8 cellular contexts compared by ENCODE assay signal in the genomic region with DNA sequence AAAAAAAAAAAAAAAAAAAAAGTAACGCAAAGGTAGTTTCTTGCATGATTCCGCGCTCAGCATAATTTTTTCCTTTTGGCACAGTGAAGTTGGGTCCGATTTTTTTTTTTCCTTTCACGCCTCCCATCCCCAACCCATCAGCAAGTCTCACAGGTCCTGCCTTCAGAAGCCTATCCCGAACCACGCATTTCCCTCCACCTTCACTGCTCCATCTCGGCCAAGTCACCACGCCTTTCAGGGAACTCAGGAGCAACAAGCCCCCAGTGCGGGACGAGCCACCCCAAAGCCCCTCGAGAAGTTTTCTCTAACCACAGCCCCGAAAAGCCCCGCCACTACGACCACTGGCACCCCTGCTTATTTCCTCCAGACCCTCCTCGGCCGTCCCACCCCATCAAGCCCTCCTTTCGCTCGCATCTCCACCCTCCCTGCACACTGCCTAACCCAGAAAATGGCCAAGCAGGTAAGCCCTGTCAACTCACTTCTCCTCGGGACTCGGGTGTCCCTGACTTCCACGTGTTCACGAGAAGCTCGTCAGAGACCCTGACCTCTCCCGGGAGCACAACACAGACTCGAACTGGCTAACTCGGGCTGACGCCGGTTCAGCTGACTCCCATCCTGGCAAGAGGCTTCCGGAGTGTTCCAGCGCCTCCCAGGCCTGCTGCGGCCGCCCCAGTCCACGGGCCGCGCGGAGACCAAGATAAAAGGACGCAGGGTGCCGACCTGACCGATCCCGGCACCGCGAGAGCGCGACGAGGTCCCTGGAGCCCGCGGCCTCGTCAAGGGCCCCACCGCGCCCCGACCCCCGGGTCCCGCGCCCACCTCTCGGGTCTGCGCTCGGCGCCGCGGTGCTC. TPM values are rescaled to one million over a fixed set of nuclear protein-coding genes. Genes with fewer than 3 reads are reported as not detected.
DNase-seq lines count a peak whose midpoint lies in the region; ATAC-seq and TF ChIP-seq lines count a peak whose summit lies in the region.

No MANE protein-coding gene starts in this region.

- peak; percentile 35 for DNase-seq in NCI-H82 (lab: John Stamatoyannopoulos, UW)
- DNase-seq in NCI-H82 treated with DMSO at 0.1 percent for 48 hours (lab: John Stamatoyannopoulos, UW; ENCODE audit: unreplicated experiment): no peak
- peak in 6 of 10 donors; percentile 34 to 63 (median 52) for DNase-seq in dorsolateral prefrontal cortex
- peak; percentile 73 to 87 (median 73) for DNase-seq in right lobe of liver
- DNase-seq in stimulated activated naive CD4-positive, alpha-beta T cell treated with Interleukin-2 at 50 U/mL for 16 hours (lab: John Stamatoyannopoulos, UW): peak; percentile 47
- DNase-seq in NCI-H187 treated with DMSO at 0.1 percent for 48 hours (lab: John Stamatoyannopoulos, UW): no peak

- no peak overlapping the region for H2AFZ ChIP-seq in SU-DHL-6 (ENCODE audit: low read depth, low read length, severe bottlenecking)

- H3K9ac ChIP-seq in SU-DHL-6 (ENCODE audit: low read length): peak overlapping the region; percentile 92

- peak; percentile 9 for ATAC-seq in HG02973 (IDR thresholded peaks at IDR 0.05; ENCODE audit: unreplicated experiment)
- peak; percentile 22 to 54 (median 44) for ATAC-seq in right lobe of liver

- peak overlapping the region; percentile 71 for H3K4me2 ChIP-seq in SU-DHL-6 (ENCODE audit: low read depth, low read length, poor library complexity, severe bottlenecking)

- H3K36me3 ChIP-seq in SU-DHL-6 (ENCODE audit: low read length) (peaks cover 10% of the 10 kb centered on the region; the same call in 1 of the 2 replicates), right lobe of liver (peaks cover 0 to 4% (median 0%) of the 10 kb centered on the region in 4 donors)

- H3K9me2 ChIP-seq in SU-DHL-6 (replicated peaks; ENCODE audit: insufficient read depth, low read length): no peaks in the 10 kb centered on the region

- H3K79me2 ChIP-seq in SU-DHL-6 (ENCODE audit: insufficient read depth, low read length): peaks cover 85% of the 10 kb centered on the region

- H3F3A ChIP-seq in SU-DHL-6 (ENCODE audit: insufficient read depth): peaks cover 33% of the 10 kb centered on the region

- no peak for TF ChIP-seq CTCF in SU-DHL-6 (IDR thresholded peaks at IDR 0.05; ENCODE audit: insufficient read depth, low read length, poor library complexity, severe bottlenecking)
- no peak for TF ChIP-seq CTCF in dorsolateral prefrontal cortex (IDR thresholded peaks at IDR 0.05 in 54 of 56, conservative IDR thresholded peaks at IDR 0.05 in 2 of 56; ENCODE audit: low read depth in 1 of 56, partially characterized antibody in 56 of 56)
- no peak for TF ChIP-seq CTCF in right lobe of liver (IDR thresholded peaks at IDR 0.05)

- peaks cover 21% of the 10 kb centered on the region for H4K20me1 ChIP-seq in SU-DHL-6 (ENCODE audit: low read depth, low read length)

- TF ChIP-seq POLR2A in right lobe of liver (IDR thresholded peaks at IDR 0.05): no peak

- peak overlapping the region; percentile 90 for H3K27ac ChIP-seq in SU-DHL-6 (ENCODE audit: low read depth, low read length)
- H3K27ac ChIP-seq in dorsolateral prefrontal cortex: peak overlapping the region; percentile 40 to 100 (median 98)
- H3K27ac ChIP-seq in right lobe of liver: peak overlapping the region; percentile 99 to 100 (median 99)

- intact Hi-C loops in dorsolateral prefrontal cortex (cut with DNase I) (loop anchor here in 1 of 2 donors (5.0 kb wide), 1 partner anchor 64 kb away; no protein-coding TSS in a partner anchor), right lobe of liver (cut with DNase I) (no loop called here)

- H3K27me3 ChIP-seq in SU-DHL-6 (ENCODE audit: low read length) (no peaks in the 10 kb centered on the region), dorsolateral prefrontal cortex (no peaks in the 10 kb centered on the region), right lobe of liver (no peaks in the 10 kb centered on the region)

- no peaks in the 10 kb centered on the region for H3K9me3 ChIP-seq in SU-DHL-6 (ENCODE audit: insufficient read depth, low read length)
- H3K9me3 ChIP-seq in right lobe of liver: no peaks in the 10 kb centered on the region

- H3K4me3 ChIP-seq in SU-DHL-6 (ENCODE audit: insufficient read depth, low read length, poor library complexity, severe bottlenecking): peak overlapping the region; percentile 79
- peak overlapping the region; percentile 68 to 95 (median 87) for H3K4me3 ChIP-seq in dorsolateral prefrontal cortex
- H3K4me3 ChIP-seq in right lobe of liver: peak overlapping the region; percentile 80 to 93 (median 87)

- WGBS in right lobe of liver (ENCODE audit: insufficient coverage, low coverage, low lambda C conversion rate, missing lambda C conversion rate): 7% methylated on average over 27 of the region's 61 CpGs

- peaks cover 0 to 17% (median 4%) of the 10 kb centered on the region in 4 donors for H3K4me1 ChIP-seq in right lobe of liver

RNA-seq across cellular contexts. Expression of a gene that starts 0.8 kb away (rescaled TPM):
- total RNA-seq in dorsolateral prefrontal cortex: 10 to 100 TPM; 23.0 to 54.6 (median 39.9) TPM
- 10 to 100 TPM; 13.1 to 30.8 (median 14.7) TPM for total RNA-seq in right lobe of liver

RNA-seq across cellular contexts. Expression of a gene that starts 9.8 kb away (rescaled TPM):
- total RNA-seq in dorsolateral prefrontal cortex (10 to 100 TPM; 22.2 to 81.4 (median 37.9) TPM), right lobe of liver (10 to 100 TPM; 13.8 to 51.0 (median 25.4) TPM)

RNA-seq across cellular contexts. Expression of a gene that starts 10.0 kb away (rescaled TPM):
- 10 to 100 TPM in 16 of 120 experiments, 1 to 10 TPM in 104; 2.6 to 15.4 (median 6.8) TPM for total RNA-seq in dorsolateral prefrontal cortex
- total RNA-seq in right lobe of liver: 1 to 10 TPM; 2.2 to 5.7 (median 4.8) TPM

RNA-seq across cellular contexts. Expression of a gene that starts 27.2 kb away (rescaled TPM):
- 10 to 100 TPM in 3 of 120 experiments, 1 to 10 TPM in 116, under 1 TPM in 1; 0.75 to 11.6 (median 4.3) TPM for total RNA-seq in dorsolateral prefrontal cortex
- total RNA-seq in right lobe of liver: 1 to 10 TPM in 2 of 6 experiments, under 1 TPM in 4; 0.56 to 3.5 (median 0.74) TPM

Comparison
In these comparisons a context has a peak if more than half of its experiments do, and no peak if none do; other contexts are left out.
1. DNase-seq: peak in NCI-H82 (single experiment), dorsolateral prefrontal cortex (6 of 10), right lobe of liver (3 of 3) and stimulated activated naive CD4-positive, alpha-beta T cell treated with Interleukin-2 at 50 U/mL for 16 hours (single experiment); none in NCI-H82 treated with DMSO at 0.1 percent for 48 hours (single experiment) and NCI-H187 treated with DMSO at 0.1 percent for 48 hours (single experiment).
2. Peak in every context shown above with its lines, with median percentiles within 50 percentile points of each other: H3K27ac ChIP-seq and H3K4me3 ChIP-seq.